In the genomic region with DNA sequence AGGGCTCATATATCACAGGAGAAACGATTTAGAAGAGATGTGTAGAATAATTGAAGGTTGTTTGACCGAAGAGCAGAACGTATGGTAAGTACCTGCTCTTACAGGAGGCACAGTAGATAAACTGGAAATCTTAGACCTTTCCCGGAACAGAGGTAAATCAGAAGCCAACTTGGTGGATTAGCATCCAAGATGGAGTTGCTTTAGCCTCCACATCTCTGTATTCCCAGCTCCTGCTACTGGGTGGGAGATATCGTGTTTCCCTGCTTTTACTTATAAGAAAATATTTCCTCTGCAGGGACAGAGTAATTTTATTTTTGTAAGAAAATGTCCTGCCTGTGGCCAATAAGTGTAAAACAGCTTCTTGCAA, we compare ENCODE assay signal across 19 cellular contexts.
"Had no signal": no experiment of that assay in that cellular context is flagged by ENCODE, and none has a peak within 500 bp of the region (broad histone marks: within the 10 kb centered on the region; RNA-seq: fewer than 3 reads in every experiment).

No MANE protein-coding gene starts in this region.

- H3K4me3 Mint-ChIP-seq: dendritic cell treated with granulocyte-macrophage colony-stimulating factor and Interleukin-4, amounts not matched to agents 40 ng/mL and 50 ng/mL, for 4 days; effector memory CD8-positive, alpha-beta T cell; naive thymus-derived CD8-positive, alpha-beta T cell had no signal

- FAIRE-seq: islet of Langerhans, small intestine had no signal

- H3K36me3 ChIP-seq: esophagus muscularis mucosa, gastrocnemius medialis, heart right ventricle, ovary, tibial artery, upper lobe of left lung, uterus had no signal

- H3K27ac Mint-ChIP-seq: dendritic cell treated with granulocyte-macrophage colony-stimulating factor and Interleukin-4, amounts not matched to agents 40 ng/mL and 50 ng/mL, for 4 days; effector memory CD8-positive, alpha-beta T cell had no signal

- DNase-seq: effector memory CD8-positive, alpha-beta T cell; gastrocnemius medialis; heart right ventricle; hypothalamus; kidney glomerular epithelial cell; mucosa of descending colon; naive thymus-derived CD8-positive, alpha-beta T cell; ovary; right cardiac atrium; small intestine; stimulated activated CD4-positive, alpha-beta T cell treated with anti-CD3 and anti-CD28 coated beads, Interleukin-12 subunit alpha, Interleukin-12 subunit beta, amount 100 ng/mL, for 4 hours; stimulated activated CD4-positive, alpha-beta T cell treated with anti-CD3 and anti-CD28 coated beads, Interleukin-2, amount 100 ng/mL, for 48 hours; stimulated activated naive CD4-positive, alpha-beta T cell treated with Interleukin-2 at 50 U/mL for 16 hours; tibial artery; upper lobe of left lung; uterus had no signal

- H3K27ac ChIP-seq: esophagus muscularis mucosa, gastrocnemius medialis, heart right ventricle, ovary, tibial artery, upper lobe of left lung, uterus had no signal

- H3K9me3 Mint-ChIP-seq: dendritic cell treated with granulocyte-macrophage colony-stimulating factor and Interleukin-4, amounts not matched to agents 40 ng/mL and 50 ng/mL, for 4 days; effector memory CD8-positive, alpha-beta T cell; naive thymus-derived CD8-positive, alpha-beta T cell had no signal

- H3K27me3 Mint-ChIP-seq: dendritic cell treated with granulocyte-macrophage colony-stimulating factor and Interleukin-4, amounts not matched to agents 40 ng/mL and 50 ng/mL, for 4 days; naive thymus-derived CD8-positive, alpha-beta T cell had no signal

- H3K4me3 ChIP-seq: esophagus muscularis mucosa, gastrocnemius medialis, heart right ventricle, mucosa of descending colon, ovary, tibial artery, upper lobe of left lung, uterus had no signal

- ATAC-seq: effector memory CD8-positive, alpha-beta T cell; gastrocnemius medialis; heart right ventricle; mucosa of descending colon; naive thymus-derived CD8-positive, alpha-beta T cell; right cardiac atrium had no signal

- H3K27me3 ChIP-seq: esophagus muscularis mucosa, gastrocnemius medialis, heart right ventricle, ovary, tibial artery, upper lobe of left lung, uterus had no signal

- H3K36me3 Mint-ChIP-seq: naive thymus-derived CD8-positive, alpha-beta T cell had no signal

- H3K9me3 ChIP-seq: esophagus muscularis mucosa, gastrocnemius medialis, heart right ventricle, mucosa of descending colon, ovary, tibial artery, upper lobe of left lung, uterus had no signal

- H3K4me1 ChIP-seq: esophagus muscularis mucosa, gastrocnemius medialis, heart right ventricle, tibial artery, upper lobe of left lung, uterus had no signal
